In genomic region chr4:86496094-86497060, GRCh38 we compare ENCODE assay signal across 8 cellular contexts.
A peak's percentile ranks its signal among the peaks of the same experiment; 100 is the strongest.
DNase-seq lines count a peak whose midpoint lies in the region; ATAC-seq and TF ChIP-seq lines count a peak whose summit lies in the region.

No MANE protein-coding gene starts in this region.

- peak overlapping the region; percentile 4 for H3K9ac ChIP-seq in adipocyte (ENCODE audit: low read length)

- peak; percentile 40 for DNase-seq in BE2C
- DNase-seq in NCI-H446 treated with DMSO at 0.1 percent for 48 hours (lab: John Stamatoyannopoulos, UW): peak; percentile 2
- peak; percentile 87 for DNase-seq in adipocyte (ENCODE audit: low read depth)
- peak; percentile 8 to 55 for DNase-seq in hippocampal formation (lab: John Stamatoyannopoulos, UW)
- DNase-seq in stimulated activated CD4-positive, alpha-beta T cell treated with anti-CD3 and anti-CD28 coated beads, TNF-alpha, amount 100 ng/mL, for 24 hours (ENCODE audit: low read depth in 3 of 3): peak in 2 of 3 experiments; percentile 3 to 13
- no peak for DNase-seq in cerebellar nuclear complex (lab: John Stamatoyannopoulos, UW)
- no peak for DNase-seq in aorta

- intact Hi-C loops in aorta (cut with DNase I): loop anchor here (2.0 to 10.0 kb wide), 3 partner anchors 278 to 728 kb away; partner anchors contain the start of gene KLHL8 (in 1 of the 2)

- no peaks in the 10 kb centered on the region for H3K9me3 ChIP-seq in BE2C
- no peaks in the 10 kb centered on the region for H3K9me3 ChIP-seq in adipocyte (ENCODE audit: control insufficient read depth, low read length)
- no peaks in the 10 kb centered on the region for H3K9me3 ChIP-seq in aorta (ENCODE audit: control insufficient read depth, low read length)

- ATAC-seq in aorta (ENCODE audit: low FRiP score): no peak

- H3K4me3 ChIP-seq in BE2C (ENCODE audit: low read depth, low read length) (no peak overlapping the region), adipocyte (ENCODE audit: low read length) (no peak overlapping the region), aorta (ENCODE audit: low read length in 2 of 2) (no peak overlapping the region)

- H3K4me1 ChIP-seq in BE2C (no peaks in the 10 kb centered on the region), adipocyte (ENCODE audit: control insufficient read depth, insufficient read depth, low read length) (peaks cover 30% of the 10 kb centered on the region), aorta (ENCODE audit: control insufficient read depth in 1 of 2, insufficient read depth in 2 of 2, low read length in 2 of 2) (no peaks in the 10 kb centered on the region)

- H3K27me3 ChIP-seq in BE2C (no peaks in the 10 kb centered on the region), adipocyte (replicated peaks; ENCODE audit: control insufficient read depth, insufficient read depth, low read length) (no peaks in the 10 kb centered on the region), aorta (ENCODE audit: control insufficient read depth in 1 of 2, insufficient read depth in 2 of 2, low read length in 1 of 2) (no peaks in the 10 kb centered on the region)

- no peak overlapping the region for H3K27ac ChIP-seq in aorta (ENCODE audit: low read depth in 1 of 2, low read length in 2 of 2)

- H3K36me3 ChIP-seq in BE2C (no peaks in the 10 kb centered on the region), adipocyte (ENCODE audit: control insufficient read depth, insufficient read depth, low read length, severe bottlenecking) (no peaks in the 10 kb centered on the region), aorta (ENCODE audit: control insufficient read depth in 1 of 2, insufficient read depth in 2 of 2, low read length in 1 of 2) (no peaks in the 10 kb centered on the region)

- TF ChIP-seq CTCF in BE2C (IDR thresholded peaks at IDR 0.05; ENCODE audit: low read depth, low read length): peak; percentile 96
- TF ChIP-seq CTCF in GM12873 (IDR thresholded peaks at IDR 0.05; ENCODE audit: insufficient read depth, low read depth, low read length, missing control alignments): peak; percentile 77

- WGBS in aorta, 2 donors: 45 to 50% methylated on average over 5 of the region's 5 CpGs

Comparison
In these comparisons a context has a peak if more than half of its experiments do, and no peak if none do; other contexts are left out.
1. DNase-seq: peak in BE2C (single experiment), NCI-H446 treated with DMSO at 0.1 percent for 48 hours (single experiment), adipocyte (single experiment), hippocampal formation (2 of 2) and stimulated activated CD4-positive, alpha-beta T cell treated with anti-CD3 and anti-CD28 coated beads, TNF-alpha, amount 100 ng/mL, for 24 hours (2 of 3); none in cerebellar nuclear complex (0 of 2) and aorta (0 of 2).